ENCODE assay signal across 8 cellular contexts in the genomic region with DNA sequence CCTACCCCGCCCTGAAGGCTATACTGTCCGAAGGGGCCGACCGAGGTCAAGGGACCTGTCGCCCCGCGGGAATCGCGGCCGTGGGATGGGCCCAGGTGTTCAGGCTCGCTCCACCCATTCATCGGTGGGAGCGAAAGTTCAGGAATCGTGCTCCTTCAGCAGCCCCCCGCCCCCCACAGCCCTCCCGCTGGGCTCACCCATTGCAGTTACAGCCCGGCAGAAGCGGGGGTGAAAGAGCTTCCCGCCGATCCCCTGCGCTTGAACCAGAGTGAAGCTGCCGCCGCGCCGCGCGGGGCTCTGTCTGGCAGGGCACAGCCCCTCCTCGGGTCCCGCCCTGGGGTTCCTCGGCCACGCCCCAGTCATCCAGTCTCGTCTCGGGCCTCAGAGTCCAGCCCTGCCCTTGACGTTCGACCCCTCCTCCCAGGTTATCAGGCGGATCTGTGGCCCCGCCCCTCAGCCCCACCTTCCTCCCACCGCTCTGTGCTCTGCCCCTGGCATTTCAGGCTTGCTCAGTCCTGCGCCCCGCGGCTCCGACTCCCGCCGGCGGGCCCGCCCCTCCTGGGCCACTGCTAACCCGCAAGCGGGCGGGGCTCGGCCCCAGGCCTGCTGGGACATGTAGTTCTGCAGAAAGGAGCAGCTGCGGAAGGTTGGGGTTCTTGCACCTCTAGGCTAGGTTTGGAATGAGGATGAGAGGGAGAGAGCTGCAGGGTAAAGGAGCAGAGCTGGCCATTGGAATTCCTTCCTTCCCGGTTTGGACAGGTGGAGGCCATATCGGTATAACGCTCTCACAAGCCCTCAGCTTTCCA. TPM values are rescaled to one million over a fixed set of nuclear protein-coding genes. Genes with fewer than 3 reads are reported as not detected.
A peak's percentile ranks its signal among the peaks of the same experiment; 100 is the strongest.
DNase-seq lines count a peak whose midpoint lies in the region; ATAC-seq, FAIRE-seq and TF ChIP-seq lines count a peak whose summit lies in the region.

TSS of gene MYORG (minus strand) at position 303 of the 806 bp plus-strand sequence. CDS start 3,955 bp downstream, outside the sequence.

- peaks cover 34% of the 10 kb centered on the region for H3K4me1 Mint-ChIP-seq in activated naive CD8-positive, alpha-beta T cell treated with anti-CD3 and anti-CD28 coated beads for 36 hours

- DNase-seq in GM10266 (ENCODE audit: extremely low spot score), result peak; percentile 99
- peak; percentile 93 for DNase-seq in NCI-H1092 (lab: John Stamatoyannopoulos, UW)
- peak; percentile 97 for DNase-seq in SKM-1 (lab: John Stamatoyannopoulos, UW; ENCODE audit: unreplicated experiment)
- DNase-seq in activated naive CD8-positive, alpha-beta T cell treated with anti-CD3 and anti-CD28 coated beads for 36 hours, result peak; percentile 98
- peak; percentile 96 for DNase-seq in Right ventricle myocardium superior
- peak; percentile 96 to 99 (median 98) for DNase-seq in pancreas
- DNase-seq in tibial artery, result peak; percentile 92 to 93

- H3K4me3 Mint-ChIP-seq in activated naive CD8-positive, alpha-beta T cell treated with anti-CD3 and anti-CD28 coated beads for 36 hours, result peak within 1 kb of the TSS; percentile 92

- TF ChIP-seq CTCF in GM10266 (IDR thresholded peaks at IDR 0.05; ENCODE audit: control insufficient read depth, insufficient read depth, low read depth, missing control alignments) (no peak), pancreas (IDR thresholded peaks at IDR 0.05) (no peak), tibial artery (IDR thresholded peaks at IDR 0.05) (no peak)

- no peaks in the 10 kb centered on the region for H3K27me3 Mint-ChIP-seq in activated naive CD8-positive, alpha-beta T cell treated with anti-CD3 and anti-CD28 coated beads for 36 hours

- 0% methylated on average over 53 to 54 of the region's 54 CpGs for WGBS in pancreas, 2 donors

- peak within 1 kb of the TSS; percentile 76 for H3K27ac Mint-ChIP-seq in activated naive CD8-positive, alpha-beta T cell treated with anti-CD3 and anti-CD28 coated beads for 36 hours

- peak; percentile 84 for FAIRE-seq in pancreas (lab: Jason Lieb, UNC)

- H3K9me3 ChIP-seq in pancreas (no peaks in the 10 kb centered on the region), tibial artery (peaks cover 0 to 5% (median 0%) of the 10 kb centered on the region in 3 donors)

- no peaks in the 10 kb centered on the region for H3K9me3 Mint-ChIP-seq in activated naive CD8-positive, alpha-beta T cell treated with anti-CD3 and anti-CD28 coated beads for 36 hours

- no peaks in the 10 kb centered on the region for H3K27me3 ChIP-seq in pancreas
- H3K27me3 ChIP-seq in tibial artery, result peaks cover 0 to 10% of the 10 kb centered on the region in 2 donors

- H3K4me1 ChIP-seq in pancreas (peaks cover 11 to 23% (median 16%) of the 10 kb centered on the region in 3 donors), tibial artery (peaks cover 0 to 46% (median 28%) of the 10 kb centered on the region in 4 donors)

- intact Hi-C loops in Right ventricle myocardium superior (cut with DNase I), result loop anchor here (10.0 kb wide), 1 partner anchor 252 kb away; the partner anchor contains the start of gene DCAF12
- intact Hi-C loops in pancreas (cut with DNase I), result loop anchor here in 2 of 3 donors (2.0 to 5.0 kb wide), 2 partner anchors 42 to 44 kb away; no protein-coding TSS in a partner anchor
- intact Hi-C loops in tibial artery (cut with DNase I; ENCODE audit: low total_unique reads), result loop anchor here (2.0 kb wide), 1 partner anchor 46 kb away; no protein-coding TSS in a partner anchor

- peaks cover 7% of the 10 kb centered on the region for H3K36me3 Mint-ChIP-seq in activated naive CD8-positive, alpha-beta T cell treated with anti-CD3 and anti-CD28 coated beads for 36 hours

- ATAC-seq in HG02610 (IDR thresholded peaks at IDR 0.05; ENCODE audit: unreplicated experiment), result peak; percentile 82
- peak; percentile 82 for ATAC-seq in Right ventricle myocardium superior (ENCODE audit: poor library complexity)
- ATAC-seq in pancreas, result peak; percentile 77 to 83 (median 80)

- H3K36me3 ChIP-seq in pancreas (peaks cover 0 to 5% (median 5%) of the 10 kb centered on the region in 3 donors), tibial artery (peaks cover 0 to 11% (median 9%) of the 10 kb centered on the region in 3 donors)

- H3K27ac ChIP-seq in pancreas (peak within 1 kb of the TSS; percentile 60 to 91 (median 76)), tibial artery (peak within 1 kb of the TSS; percentile 62 to 72)

- H3K4me3 ChIP-seq in pancreas (peak within 1 kb of the TSS; percentile 47 to 73 (median 54)), tibial artery (peak within 1 kb of the TSS; percentile 61 to 71)

RNA-seq across cellular contexts. Expression of gene MYORG, which starts in this region (rescaled TPM):
- 1 to 10 TPM; 3.6 to 4.4 TPM for total RNA-seq in activated naive CD8-positive, alpha-beta T cell treated with anti-CD3 and anti-CD28 coated beads for 36 hours
- total RNA-seq in Right ventricle myocardium superior, result 8.1 TPM
- total RNA-seq in pancreas, result 10 to 100 TPM in 4 of 6 donors, 1 to 10 TPM in 2; 4.0 to 17.5 (median 10.8) TPM
- 1 to 10 TPM; 1.8 to 2.3 TPM for polyA plus RNA-seq in pancreas

Comparison
In these comparisons a context has a peak if more than half of its experiments do, and no peak if none do; other contexts are left out.
1. Peak in every context shown above with its lines: DNase-seq, ATAC-seq, H3K4me3 ChIP-seq and H3K27ac ChIP-seq.